In genomic region chr6:28208180-28208659, GRCh38 we compare ENCODE assay signal across 1 cellular context.
A peak's percentile ranks its signal among the peaks of the same experiment; 100 is the strongest.
TF ChIP-seq lines count a peak whose summit lies in the region.

No MANE protein-coding gene starts in this region.

TF ChIP-seq in HEK293, 187 proteins besides CTCF, POLR2A, EP300 and RAD21 (continued from another document):
- TF ChIP-seq ZNF580 (tag by site-specific recombination; IDR thresholded peaks at IDR 0.05) (0 out of 2 replicates have a peak, but pooled peaks have one; percentile 27), ZNF416 (tag by site-specific recombination; IDR thresholded peaks at IDR 0.05) (no peak), PRDM10 (tag by site-specific recombination; IDR thresholded peaks at IDR 0.05) (peak; percentile 88), ZNF404 (tag by site-specific recombination; IDR thresholded peaks at IDR 0.05) (no peak), ZNF704 (tag by site-specific recombination; IDR thresholded peaks at IDR 0.05) (no peak), HOXD13 (CRISPR knock-in tag; IDR thresholded peaks at IDR 0.05; ENCODE audit: borderline replicate concordance) (no peak), ZNF24 (tag by site-specific recombination; IDR thresholded peaks at IDR 0.05) (no peak), ZNF175 (tag by site-specific recombination; IDR thresholded peaks at IDR 0.05) (no peak), TCF7L2 (IDR thresholded peaks at IDR 0.05; ENCODE audit: borderline replicate concordance, low read depth, low read length) (no peak), ZNF362 (tag by site-specific recombination; IDR thresholded peaks at IDR 0.05) (peak; percentile 95), ZNF335 (tag by site-specific recombination; conservative IDR thresholded peaks at IDR 0.05) (peak; percentile 88), ZXDB (tag by site-specific recombination; IDR thresholded peaks at IDR 0.05) (0 out of 2 replicates have a peak, but pooled peaks have one; percentile 31), KLF1 (tag by site-specific recombination; IDR thresholded peaks at IDR 0.05) (no peak), GFI1B (tag by site-specific recombination; IDR thresholded peaks at IDR 0.05) (no peak), ZNF639 (tag by site-specific recombination; IDR thresholded peaks at IDR 0.05) (0 out of 2 replicates have a peak, but pooled peaks have one; percentile 28), BCL11A (tag by site-specific recombination; IDR thresholded peaks at IDR 0.05; ENCODE audit: low read depth) (no peak)
